8 cellular contexts compared by ENCODE assay signal in the genomic region with DNA sequence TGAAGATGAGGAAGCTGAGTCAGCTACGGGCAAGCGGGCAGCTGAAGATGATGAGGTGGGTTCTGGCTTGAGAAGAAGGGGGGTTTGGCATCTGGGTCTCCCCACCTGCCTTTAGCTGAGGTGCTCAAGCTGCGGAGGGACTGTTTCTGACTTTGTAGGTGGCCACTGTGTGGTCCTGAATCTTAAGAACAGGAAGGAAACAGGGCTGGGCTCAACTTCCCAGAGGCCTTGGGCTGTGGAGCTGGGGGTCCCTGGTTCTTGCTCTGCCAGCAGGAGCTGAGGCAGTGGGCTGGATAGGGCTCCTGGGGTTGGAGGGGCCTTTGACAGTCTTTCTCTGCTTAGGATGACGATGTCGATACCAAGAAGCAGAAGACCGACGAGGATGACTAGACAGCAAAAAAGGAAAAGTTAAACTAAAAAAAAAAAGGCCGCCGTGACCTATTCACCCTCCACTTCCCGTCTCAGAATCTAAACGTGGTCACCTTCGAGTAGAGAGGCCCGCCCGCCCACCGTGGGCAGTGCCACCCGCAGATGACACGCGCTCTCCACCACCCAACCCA. TPM values are rescaled to one million over a fixed set of nuclear protein-coding genes. Genes with fewer than 3 reads are reported as not detected.
DNase-seq lines count a peak whose midpoint lies in the region; ATAC-seq, FAIRE-seq and TF ChIP-seq lines count a peak whose summit lies in the region.
"Not testable (repeated sequence)": the region's sequence is repeated elsewhere in the genome, so short reads cannot be mapped to it uniquely, and the experiment has no call there.

No MANE protein-coding gene starts in this region.

- peaks cover 27% of the 10 kb centered on the region for H3K4me1 Mint-ChIP-seq in activated CD8-positive, alpha-beta memory T cell treated with anti-CD3 and anti-CD28 coated beads, Interleukin-2, amount 10 ng/mL, durations not matched to agents 7 days and 5 days
- peaks cover 46 to 55% (median 50%) of the 10 kb centered on the region in 3 donors for H3K4me1 Mint-ChIP-seq in naive B cell

- SMC1A ChIA-PET in GM12878 (lab: Charles Lee; ENCODE audit: uncharacterized antibody, unreplicated experiment), result interaction anchor here (1.9 to 16.5 kb wide), 4 partner anchors 25 to 100 kb away, joined by 7 to 343 read pairs (median 44); no protein-coding TSS in a partner anchor

- not testable (repeated sequence) for H2AFZ ChIP-seq in GM23248; PC-9; GM12878 (ENCODE audit: control insufficient read depth, low read depth, low read length); fibroblast of lung (ENCODE audit: low read length)

- H3K9me3 ChIP-seq in GM23248 (ENCODE audit: low read depth); PC-9 (ENCODE audit: insufficient read depth, low read depth); GM12878 (replicated peaks; ENCODE audit: control insufficient read depth, insufficient read depth, low read length); fibroblast of lung (ENCODE audit: control insufficient read depth, insufficient read depth, low read depth, low read length); upper lobe of left lung: not testable (repeated sequence)

- H3K27me3 Mint-ChIP-seq in activated CD8-positive, alpha-beta memory T cell treated with anti-CD3 and anti-CD28 coated beads, Interleukin-2, amount 10 ng/mL, durations not matched to agents 7 days and 5 days; naive B cell: not testable (repeated sequence)

- H3K9ac ChIP-seq in GM23248 (peak overlapping the region; percentile 6; the same call in 1 of the 2 replicates), GM12878 (ENCODE audit: control insufficient read depth, insufficient read depth, low read length) (peak overlapping the region; percentile 99)
- not testable (repeated sequence) for H3K9ac ChIP-seq in fibroblast of lung (ENCODE audit: insufficient read depth, low read length)

- not testable (repeated sequence) for H4K20me1 ChIP-seq in GM23248 (ENCODE audit: insufficient read depth); fibroblast of lung (ENCODE audit: control insufficient read depth, extremely low read depth, insufficient read depth, low read length)
- peaks cover 35% of the 10 kb centered on the region for H4K20me1 ChIP-seq in PC-9 (ENCODE audit: insufficient read depth)
- H4K20me1 ChIP-seq in GM12878 (ENCODE audit: control insufficient read depth, insufficient read depth), result peaks cover 15% of the 10 kb centered on the region

- peaks cover 18% of the 10 kb centered on the region for H3F3A ChIP-seq in GM23248 (ENCODE audit: insufficient read depth)
- peaks cover 53% of the 10 kb centered on the region for H3F3A ChIP-seq in PC-9 (ENCODE audit: insufficient read depth, low read depth)

- not testable (repeated sequence) for H3K36me3 ChIP-seq in GM23248 (ENCODE audit: low read depth); fibroblast of lung (ENCODE audit: control insufficient read depth, insufficient read depth, low read length)
- H3K36me3 ChIP-seq in PC-9 (ENCODE audit: low read depth) (peaks cover 18% of the 10 kb centered on the region), GM12878 (ENCODE audit: control insufficient read depth in 2 of 2, insufficient read depth in 2 of 2, low read length in 1 of 2) (peaks cover 8 to 25% of the 10 kb centered on the region in 2 experiments), upper lobe of left lung (peaks cover 5 to 22% (median 11%) of the 10 kb centered on the region in 4 donors)

- CTCF ChIA-PET in PC-9 (lab: Charles Lee), result not testable (repeated sequence)
- CTCF ChIA-PET in activated CD8-positive, alpha-beta memory T cell treated with anti-CD3 and anti-CD28 coated beads, Interleukin-2, amount 10 ng/mL, durations not matched to agents 7 days and 5 days (lab: Charles Lee), result interaction anchor here (1.1 to 8.5 kb wide), 6 partner anchors 9 to 101 kb away, joined by 3 to 680 read pairs (median 30); a partner anchor contains a TSS
- CTCF ChIA-PET in GM12878 (lab: Yijun Ruan, JAX), result interaction anchor here (1.1 to 11.8 kb wide), 7 partner anchors 9 to 101 kb away, joined by 3 to 811 read pairs (median 65); no protein-coding TSS in a partner anchor

- RAD21 ChIA-PET in GM12878 (lab: Charles Lee; ENCODE audit: unreplicated experiment), result interaction anchor here (0.7 to 11.7 kb wide), 3 partner anchors 30 to 100 kb away, joined by 3 to 463 read pairs (median 124); no protein-coding TSS in a partner anchor

- BruUV-seq in PC-9 (replicated peaks; lab: Mats Ljungman, UMichigan) (TSS peak; percentile 20), GM12878 (replicated peaks; lab: Mats Ljungman, UMichigan) (TSS peak; percentile 80)

- POLR2A ChIA-PET in PC-9 (lab: Charles Lee; ENCODE audit: unreplicated experiment), result not testable (repeated sequence)
- POLR2A ChIA-PET in GM12878 (lab: Charles Lee), result interaction anchor here (0.8 to 7.3 kb wide), 6 partner anchors 26 to 99 kb away, joined by 3 to 102 read pairs (median 4); a partner anchor contains a TSS

- peaks cover 33% of the 10 kb centered on the region for H3K4me1 ChIP-seq in GM23248 (ENCODE audit: insufficient read depth)
- peaks cover 23% of the 10 kb centered on the region for H3K4me1 ChIP-seq in PC-9 (replicated peaks; ENCODE audit: insufficient read depth)
- H3K4me1 ChIP-seq in GM12878 (ENCODE audit: control insufficient read depth, insufficient read depth, low read length), result peaks cover 14% of the 10 kb centered on the region
- H3K4me1 ChIP-seq in fibroblast of lung (ENCODE audit: control insufficient read depth, extremely low read depth, insufficient read depth, low read length), result peaks cover 28% of the 10 kb centered on the region
- H3K4me1 ChIP-seq in upper lobe of left lung, result peaks cover 23 to 57% (median 30%) of the 10 kb centered on the region in 4 donors

- H3K9me2 ChIP-seq in GM23248 (ENCODE audit: insufficient read depth); PC-9 (ENCODE audit: insufficient read depth): not testable (repeated sequence)

- WGBS in GM23248 (ENCODE audit: low coverage in 1 of 2, low lambda C conversion rate in 2 of 2, missing lambda C conversion rate in 2 of 2), 2 experiments, result 84 to 91% methylated on average over 12 to 18 of the region's 18 CpGs
- 9% methylated on average over 17 of the region's 18 CpGs for WGBS in GM12878 (ENCODE audit: insufficient coverage, insufficient replicate concordance, low lambda C conversion rate, missing lambda C conversion rate)
- 37 to 50% methylated on average over 18 of the region's 18 CpGs for WGBS in upper lobe of left lung, 2 donors

- TF ChIP-seq EP300 in GM12878 (IDR thresholded peaks at IDR 0.05; ENCODE audit: borderline replicate concordance in 1 of 2, control insufficient read depth in 1 of 2, low read depth in 2 of 2, low read length in 2 of 2); upper lobe of left lung (IDR thresholded peaks at IDR 0.05): not testable (repeated sequence)

- in situ Hi-C loops in GM23248 (cut with MboI), result loop anchor here (10.0 kb wide), 1 partner anchor 98 kb away; no protein-coding TSS in a partner anchor
- in situ Hi-C loops in GM12878 (cut with MboI), result not testable (repeated sequence)

- peaks cover 35% of the 10 kb centered on the region for H3K36me3 Mint-ChIP-seq in activated CD8-positive, alpha-beta memory T cell treated with anti-CD3 and anti-CD28 coated beads, Interleukin-2, amount 10 ng/mL, durations not matched to agents 7 days and 5 days
- peaks cover 7 to 16% of the 10 kb centered on the region in 2 donors for H3K36me3 Mint-ChIP-seq in naive B cell

- TF ChIP-seq RAD21 in GM12878 (IDR thresholded peaks at IDR 0.05; ENCODE audit: insufficient read depth, low read depth, low read length), result not testable (repeated sequence)

- peak overlapping the region; percentile 95 for H3K27ac Mint-ChIP-seq in activated CD8-positive, alpha-beta memory T cell treated with anti-CD3 and anti-CD28 coated beads, Interleukin-2, amount 10 ng/mL, durations not matched to agents 7 days and 5 days
- H3K27ac Mint-ChIP-seq in naive B cell, result peak overlapping the region; percentile 100

- intact Hi-C loops in PC-9 (cut with micrococcal nuclease; ENCODE audit: unreplicated experiment), result loop anchor here (10.0 kb wide), 1 partner anchor 248 kb away; a partner anchor contains a TSS
- intact Hi-C loops in GM12878 (cut with micrococcal nuclease; ENCODE audit: unreplicated experiment), result not testable (repeated sequence)

- peaks cover 43% of the 10 kb centered on the region for H3K79me2 ChIP-seq in GM23248 (ENCODE audit: insufficient read depth)
- H3K79me2 ChIP-seq in PC-9 (ENCODE audit: low read depth), result peaks cover 48% of the 10 kb centered on the region
- H3K79me2 ChIP-seq in GM12878 (ENCODE audit: control insufficient read depth, insufficient read depth, low read length), result peaks cover 49% of the 10 kb centered on the region
- peaks cover 42% of the 10 kb centered on the region for H3K79me2 ChIP-seq in fibroblast of lung (ENCODE audit: control insufficient read depth, insufficient read depth, low read length)

- H3K9me3 Mint-ChIP-seq in activated CD8-positive, alpha-beta memory T cell treated with anti-CD3 and anti-CD28 coated beads, Interleukin-2, amount 10 ng/mL, durations not matched to agents 7 days and 5 days (ENCODE audit: low read depth); naive B cell: not testable (repeated sequence)

- not testable (repeated sequence) for TF ChIP-seq CTCF in PC-9 (conservative IDR thresholded peaks at IDR 0.05); GM12878 (IDR thresholded peaks at IDR 0.05 in 2 of 3, conservative IDR thresholded peaks at IDR 0.05 in 1 of 3; ENCODE audit: control insufficient read depth in 2 of 3, extremely low read depth in 1 of 3, insufficient read depth in 1 of 3, low read depth in 3 of 3, low read length in 3 of 3); fibroblast of lung (conservative IDR thresholded peaks at IDR 0.05 in 1 of 2, IDR thresholded peaks at IDR 0.05 in 1 of 2; ENCODE audit: low read depth in 1 of 2, low read length in 2 of 2); upper lobe of left lung (IDR thresholded peaks at IDR 0.05)

- not testable (repeated sequence) for H3K4me3 ChIP-seq in GM23248, PC-9
- H3K4me3 ChIP-seq in GM12878 (peak overlapping the region; percentile 86), fibroblast of lung (replicated peaks in 1 of 4; ENCODE audit: control extremely low read depth in 1 of 4, insufficient read depth in 1 of 4, low read depth in 3 of 4, low read length in 4 of 4) (peak overlapping the region in 2 of 4 experiments; percentile 56 to 88), upper lobe of left lung (peak overlapping the region in 1 of 4 donors; percentile 97)

- not testable (repeated sequence) for H3K27me3 ChIP-seq in GM23248 (replicated peaks; ENCODE audit: insufficient read depth); PC-9 (ENCODE audit: insufficient read depth, low read depth); GM12878 (replicated peaks in 1 of 2; ENCODE audit: control insufficient read depth in 2 of 2, insufficient read depth in 2 of 2, low read length in 1 of 2); fibroblast of lung (ENCODE audit: control insufficient read depth, insufficient read depth, low read length); upper lobe of left lung

- not testable (repeated sequence) for H3K27ac ChIP-seq in GM23248
- H3K27ac ChIP-seq in PC-9 (peak overlapping the region; percentile 46; the same call in 1 of the 2 replicates), GM12878 (ENCODE audit: control insufficient read depth, insufficient read depth) (peak overlapping the region; percentile 76), fibroblast of lung (ENCODE audit: insufficient read depth, low read length) (peak overlapping the region; percentile 50), upper lobe of left lung (peak overlapping the region; percentile 100)

- not testable (repeated sequence) for TF ChIP-seq POLR2A in GM12878 (IDR thresholded peaks at IDR 0.05; ENCODE audit: low read depth, low read length); upper lobe of left lung (IDR thresholded peaks at IDR 0.05)

- peak overlapping the region; percentile 82 for H3K4me3 Mint-ChIP-seq in activated CD8-positive, alpha-beta memory T cell treated with anti-CD3 and anti-CD28 coated beads, Interleukin-2, amount 10 ng/mL, durations not matched to agents 7 days and 5 days
- H3K4me3 Mint-ChIP-seq in naive B cell, result peak overlapping the region; percentile 88 to 97 (median 92)

- not testable (repeated sequence) for ATAC-seq in activated CD8-positive, alpha-beta memory T cell treated with anti-CD3 and anti-CD28 coated beads, Interleukin-2, amount 10 ng/mL, durations not matched to agents 7 days and 5 days; GM12878; upper lobe of left lung (ENCODE audit: low FRiP score in 2 of 2)
- ATAC-seq in naive B cell (ENCODE audit: low read depth in 2 of 2), result peak; percentile 19 to 24

- FAIRE-seq in GM12878 (lab: Jason Lieb, UNC), result not testable (repeated sequence)

- not testable (repeated sequence) for H3K4me2 ChIP-seq in GM23248 (ENCODE audit: unreplicated experiment)
- H3K4me2 ChIP-seq in PC-9 (peak overlapping the region; percentile 97), GM12878 (ENCODE audit: control insufficient read depth, insufficient read depth) (peak overlapping the region; percentile 91), fibroblast of lung (ENCODE audit: extremely low read depth, insufficient read depth, low read length) (peak overlapping the region; percentile 91)

- DNase-seq in GM23248; PC-9; GM12878 (ENCODE audit: low read depth, low spot score); fibroblast of lung (ENCODE audit: low read depth in 2 of 2): not testable (repeated sequence)
- DNase-seq in activated CD8-positive, alpha-beta memory T cell treated with anti-CD3 and anti-CD28 coated beads, Interleukin-2, amount 10 ng/mL, durations not matched to agents 7 days and 5 days, result peak; percentile 62
- peak; percentile 86 for DNase-seq in naive B cell
- peak; percentile 34 for DNase-seq in stimulated activated CD4-positive, alpha-beta T cell treated with anti-CD3 and anti-CD28 coated beads, Interleukin-2, amount 100 ng/mL, for 4 hours (ENCODE audit: low read depth)
- peak in 1 of 2 donors; percentile 87 for DNase-seq in upper lobe of left lung

RNA-seq across cellular contexts. Expression of a gene that starts 4.2 kb away (rescaled TPM):
- total RNA-seq in GM23248 (2014; rRNA removed; shearing (Covaris generic)), result 301 and 318 TPM in 2 replicates
- polyA plus RNA-seq in GM23248 (2016; fragmentation: Nextera tagmentation; extraction: Ambion mirVana) (570 and 594 TPM in 2 replicates), GM12878 (2011; rRNA removed) (1,144 and 1,534 TPM in 2 replicates), GM12878 (2014; fragmentation: Illumina TruSeq; extraction: Trizol) (2,851 and 4,022 TPM in 2 replicates), GM12878 (2014; fragmentation: Nextera tagmentation; extraction: Ambion mirVana) (1,000 to 10,000 TPM; 3,548 to 5,018 TPM), GM12878 (2014; rRNA removed) (2,120 and 2,624 TPM in 2 replicates), GM12878 (2016; fragmentation: Nextera tagmentation; extraction: Ambion mirVana) (1,000 to 10,000 TPM; 3,379 to 3,894 TPM), fibroblast of lung (650 and 1,032 TPM in 2 replicates), naive B cell (ENCODE audit: low read depth in 6 of 6) (1,000 to 10,000 TPM; 1,295 to 2,538 (median 2,137) TPM)
- total RNA-seq in PC-9 (2021) (1,200 and 1,260 TPM in 2 replicates), GM12878 (2014; rRNA removed) (1,683 and 1,891 TPM in 2 replicates), GM12878 (2014; rRNA removed; fragmentation: Illumina TruSeq; extraction: Trizol) (3,682 and 3,944 TPM in 2 replicates), GM12878 (2021) (2,403 and 2,413 TPM in 2 replicates), fibroblast of lung (481 and 664 TPM in 2 replicates), upper lobe of left lung (100 to 1,000 TPM; 344 to 896 (median 663) TPM)
- total RNA-seq in activated CD8-positive, alpha-beta memory T cell treated with anti-CD3 and anti-CD28 coated beads, Interleukin-2, amount 10 ng/mL, durations not matched to agents 7 days and 5 days, result 1,000 to 10,000 TPM; 1,489 to 1,775 TPM
- total RNA-seq in GM12878 (2013; cell fraction: nucleolus; rRNA removed), result 157 and 167 TPM in 2 replicates
- 1,103 TPM for polyA plus RNA-seq in GM12878 (2011; ENCODE audit: low read depth)
- polyA plus RNA-seq in GM12878 (2011; cell fraction: cytosol; rRNA removed), result 791 and 1,273 TPM in 2 replicates
- 515 and 1,224 TPM in 2 replicates for polyA plus RNA-seq in GM12878 (2011; cell fraction: nucleus; rRNA removed)
- 2,072 and 2,223 TPM in 2 replicates for polyA plus RNA-seq in GM12878 (2012)
- polyA minus RNA-seq in GM12878 (2011; rRNA and poly(A)+ RNA removed), result 163 and 293 TPM in 2 replicates
- 590 and 681 TPM in 2 replicates for polyA minus RNA-seq in GM12878 (2011; cell fraction: cytosol; rRNA and poly(A)+ RNA removed)
- polyA minus RNA-seq in GM12878 (2011; cell fraction: nucleus; rRNA and poly(A)+ RNA removed), result 194 and 317 TPM in 2 replicates
- polyA plus RNA-seq in fibroblast of lung (2012), result 819 and 1,107 TPM in 2 replicates
- 34.8 and 35.0 TPM in 2 replicates for polyA minus RNA-seq in fibroblast of lung (ENCODE audit: low replicate concordance)
